Comparison of ENCODE assay signal across 29 cellular contexts in genomic region chr12:12020762-12021161, GRCh38. TPM values are rescaled to one million over a fixed set of nuclear protein-coding genes. Genes with fewer than 3 reads are reported as not detected.
DNase-seq lines count a peak whose midpoint lies in the region; ATAC-seq and TF ChIP-seq lines count a peak whose summit lies in the region.
"Had no signal": no experiment of that assay in that cellular context is flagged by ENCODE, and none has a peak within 500 bp of the region (broad histone marks: within the 10 kb centered on the region; RNA-seq: fewer than 3 reads in every experiment).

No MANE protein-coding gene starts in this region.

- no peak overlapping the region for H3K4me3 Mint-ChIP-seq in activated CD8-positive, alpha-beta T cell treated with anti-CD3 and anti-CD28 coated beads for 36 hours
- H3K4me3 Mint-ChIP-seq in activated CD8-positive, alpha-beta T cell treated with anti-CD3 and anti-CD28 coated beads, Interleukin-2, amount 10 ng/mL, durations not matched to agents 7 days and 5 days = no peak overlapping the region
- H3K4me3 Mint-ChIP-seq in activated naive CD8-positive, alpha-beta T cell treated with anti-CD3 and anti-CD28 coated beads for 36 hours = no peak overlapping the region
- H3K4me3 Mint-ChIP-seq in stimulated activated naive CD8-positive, alpha-beta T cell treated with anti-CD3 and anti-CD28 coated beads, Interleukin-15, amount 100 ng/mL, for 72 hours = no peak overlapping the region
- H3K4me3 Mint-ChIP-seq: CD4-positive, alpha-beta T cell; H9 had no signal

- peaks cover 88% of the 10 kb centered on the region for H3K4me1 ChIP-seq in OCI-LY1 (ENCODE audit: insufficient read depth, low read length, severe bottlenecking)
- H3K4me1 ChIP-seq: A549 had no signal

- peak; percentile 32 for ATAC-seq in activated CD8-positive, alpha-beta T cell treated with anti-CD3 and anti-CD28 coated beads for 36 hours
- ATAC-seq in activated CD8-positive, alpha-beta T cell treated with anti-CD3 and anti-CD28 coated beads, Interleukin-2, amount 10 ng/mL, durations not matched to agents 7 days and 5 days = no peak
- peak; percentile 59 for ATAC-seq in stimulated activated naive CD8-positive, alpha-beta T cell treated with anti-CD3 and anti-CD28 coated beads, Interleukin-15, amount 100 ng/mL, for 72 hours
- ATAC-seq in HG02938 (IDR thresholded peaks at IDR 0.05; ENCODE audit: unreplicated experiment) = no peak
- ATAC-seq: A549, HepG2 had no signal

- no peaks in the 10 kb centered on the region for H3K79me2 ChIP-seq in OCI-LY1 (ENCODE audit: insufficient read depth, low read length)

- no peaks in the 10 kb centered on the region for H4K20me1 ChIP-seq in OCI-LY1 (ENCODE audit: insufficient read depth, low read length)
- H4K20me1 ChIP-seq: BLaER1 treated with 17β-estradiol and CSF1 and Interleukin-3, amounts not matched to agents 10 nM and 100 nM had no signal

- H3K9me2 ChIP-seq in OCI-LY1 (ENCODE audit: low read depth, low read length) = no peaks in the 10 kb centered on the region

- H3K4me2 ChIP-seq in OCI-LY1 (ENCODE audit: low read length) = no peak overlapping the region
- H3K4me2 ChIP-seq: A549; BLaER1 treated with 17β-estradiol and CSF1 and Interleukin-3, amounts not matched to agents 10 nM and 100 nM; PC-9 had no signal

- peak overlapping the region; percentile 68 for H3K27ac ChIP-seq in OCI-LY1 (ENCODE audit: low read depth, low read length, poor library complexity, severe bottlenecking)
- H3K27ac ChIP-seq: A549; BLaER1 treated with 17β-estradiol and CSF1 and Interleukin-3, amounts not matched to agents 10 nM and 100 nM; GM23248; PC-9 had no signal

- peaks cover 1% of the 10 kb centered on the region for H3K9me3 Mint-ChIP-seq in activated CD8-positive, alpha-beta T cell treated with anti-CD3 and anti-CD28 coated beads for 36 hours
- no peaks in the 10 kb centered on the region for H3K9me3 Mint-ChIP-seq in activated CD8-positive, alpha-beta T cell treated with anti-CD3 and anti-CD28 coated beads, Interleukin-2, amount 10 ng/mL, durations not matched to agents 7 days and 5 days (ENCODE audit: insufficient read depth)
- H3K9me3 Mint-ChIP-seq in activated naive CD8-positive, alpha-beta T cell treated with anti-CD3 and anti-CD28 coated beads for 36 hours = peaks cover 4% of the 10 kb centered on the region
- H3K9me3 Mint-ChIP-seq in stimulated activated naive CD8-positive, alpha-beta T cell treated with anti-CD3 and anti-CD28 coated beads, Interleukin-15, amount 100 ng/mL, for 72 hours = peaks cover 2 to 3% of the 10 kb centered on the region in 2 donors
- H3K9me3 Mint-ChIP-seq: CD4-positive, alpha-beta T cell; H9 had no signal

- H3K27me3 ChIP-seq in OCI-LY1 (ENCODE audit: insufficient read depth, low read length) = no peaks in the 10 kb centered on the region
- H3K27me3 ChIP-seq: BLaER1 treated with 17β-estradiol and CSF1 and Interleukin-3, amounts not matched to agents 10 nM and 100 nM had no signal

- CTCF ChIA-PET in activated CD8-positive, alpha-beta T cell treated with anti-CD3 and anti-CD28 coated beads for 36 hours (lab: Charles Lee) = interaction anchor here (1.5 kb wide), 1 partner anchor 11 kb away, joined by 3 read pairs; no protein-coding TSS in a partner anchor
- CTCF ChIA-PET in activated CD8-positive, alpha-beta T cell treated with anti-CD3 and anti-CD28 coated beads, Interleukin-2, amount 10 ng/mL, durations not matched to agents 7 days and 5 days (lab: Charles Lee) = interaction anchor here (1.1 to 3.3 kb wide), 2 partner anchors 9 to 12 kb away, joined by 3 to 15 read pairs; no protein-coding TSS in a partner anchor

- no peak overlapping the region for H2AFZ ChIP-seq in OCI-LY1 (ENCODE audit: low read length)
- H2AFZ ChIP-seq: GM23248, PC-9 had no signal

- POLR2A ChIA-PET in activated CD8-positive, alpha-beta T cell treated with anti-CD3 and anti-CD28 coated beads for 36 hours (lab: Charles Lee) = interaction anchor here (1.0 kb wide), 2 partner anchors 11 to 258 kb away, joined by 3 to 5 read pairs; no protein-coding TSS in a partner anchor
- POLR2A ChIA-PET in activated CD8-positive, alpha-beta T cell treated with anti-CD3 and anti-CD28 coated beads, Interleukin-2, amount 10 ng/mL, durations not matched to agents 7 days and 5 days (lab: Charles Lee) = no interaction called here

- no peaks in the 10 kb centered on the region for H3K27me3 Mint-ChIP-seq in activated CD8-positive, alpha-beta T cell treated with anti-CD3 and anti-CD28 coated beads for 36 hours
- H3K27me3 Mint-ChIP-seq in activated CD8-positive, alpha-beta T cell treated with anti-CD3 and anti-CD28 coated beads, Interleukin-2, amount 10 ng/mL, durations not matched to agents 7 days and 5 days (ENCODE audit: low read depth) = peaks cover 5% of the 10 kb centered on the region
- peaks cover 4% of the 10 kb centered on the region for H3K27me3 Mint-ChIP-seq in activated naive CD8-positive, alpha-beta T cell treated with anti-CD3 and anti-CD28 coated beads for 36 hours
- H3K27me3 Mint-ChIP-seq in stimulated activated naive CD8-positive, alpha-beta T cell treated with anti-CD3 and anti-CD28 coated beads, Interleukin-15, amount 100 ng/mL, for 72 hours = peaks cover 9% of the 10 kb centered on the region
- H3K27me3 Mint-ChIP-seq: CD4-positive, alpha-beta T cell had no signal

- TF ChIP-seq CTCF in activated CD8-positive, alpha-beta T cell treated with anti-CD3 and anti-CD28 coated beads for 36 hours (IDR thresholded peaks at IDR 0.05) = no peak
- TF ChIP-seq CTCF in OCI-LY1 (IDR thresholded peaks at IDR 0.05; ENCODE audit: low read length) = no peak

- intact Hi-C loops in activated CD8-positive, alpha-beta T cell treated with anti-CD3 and anti-CD28 coated beads for 36 hours (cut with micrococcal nuclease) = no loop called here

- no peak overlapping the region for H3K4me3 ChIP-seq in OCI-LY1 (ENCODE audit: low read depth, low read length, poor library complexity, severe bottlenecking)
- H3K4me3 ChIP-seq: A549; BLaER1 treated with 17β-estradiol and CSF1 and Interleukin-3, amounts not matched to agents 10 nM and 100 nM; GM23248; PC-9 had no signal

- no peaks in the 10 kb centered on the region for H3K36me3 ChIP-seq in OCI-LY1 (ENCODE audit: insufficient read depth, low read length)
- H3K36me3 ChIP-seq: BLaER1 treated with 17β-estradiol and CSF1 and Interleukin-3, amounts not matched to agents 10 nM and 100 nM had no signal

- 0 out of 2 replicates have a peak, but pooled peaks cover 10% of the 10 kb centered on the region for H3F3A ChIP-seq in OCI-LY1 (ENCODE audit: insufficient read depth, low read length)

- H3K4me1 Mint-ChIP-seq in activated CD8-positive, alpha-beta T cell treated with anti-CD3 and anti-CD28 coated beads for 36 hours (ENCODE audit: low read depth) = peaks cover 44% of the 10 kb centered on the region
- peaks cover 22% of the 10 kb centered on the region for H3K4me1 Mint-ChIP-seq in activated CD8-positive, alpha-beta T cell treated with anti-CD3 and anti-CD28 coated beads, Interleukin-2, amount 10 ng/mL, durations not matched to agents 7 days and 5 days (ENCODE audit: low read depth)
- H3K4me1 Mint-ChIP-seq in activated naive CD8-positive, alpha-beta T cell treated with anti-CD3 and anti-CD28 coated beads for 36 hours = peaks cover 53% of the 10 kb centered on the region
- H3K4me1 Mint-ChIP-seq in stimulated activated naive CD8-positive, alpha-beta T cell treated with anti-CD3 and anti-CD28 coated beads, Interleukin-15, amount 100 ng/mL, for 72 hours = peaks cover 82% of the 10 kb centered on the region

- H3K27ac Mint-ChIP-seq in activated CD8-positive, alpha-beta T cell treated with anti-CD3 and anti-CD28 coated beads for 36 hours = peak overlapping the region; percentile 53
- no peak overlapping the region for H3K27ac Mint-ChIP-seq in activated CD8-positive, alpha-beta T cell treated with anti-CD3 and anti-CD28 coated beads, Interleukin-2, amount 10 ng/mL, durations not matched to agents 7 days and 5 days
- H3K27ac Mint-ChIP-seq in activated naive CD8-positive, alpha-beta T cell treated with anti-CD3 and anti-CD28 coated beads for 36 hours = peak overlapping the region; percentile 72
- H3K27ac Mint-ChIP-seq in stimulated activated naive CD8-positive, alpha-beta T cell treated with anti-CD3 and anti-CD28 coated beads, Interleukin-15, amount 100 ng/mL, for 72 hours = peak overlapping the region in 1 of 2 donors; percentile 12
- H3K27ac Mint-ChIP-seq: CD4-positive, alpha-beta T cell; H9 had no signal

- H3K9ac ChIP-seq in OCI-LY1 (ENCODE audit: low read length) = no peak overlapping the region; the same call in 1 of the 2 replicates
- H3K9ac ChIP-seq: BLaER1 treated with 17β-estradiol and CSF1 and Interleukin-3, amounts not matched to agents 10 nM and 100 nM; GM23248 had no signal

- peak; percentile 41 for DNase-seq in activated CD8-positive, alpha-beta T cell treated with anti-CD3 and anti-CD28 coated beads for 36 hours
- DNase-seq in activated CD8-positive, alpha-beta T cell treated with anti-CD3 and anti-CD28 coated beads, Interleukin-2, amount 10 ng/mL, durations not matched to agents 7 days and 5 days = no peak
- DNase-seq in activated naive CD8-positive, alpha-beta T cell treated with anti-CD3 and anti-CD28 coated beads for 36 hours = peak; percentile 18
- DNase-seq in stimulated activated naive CD8-positive, alpha-beta T cell treated with anti-CD3 and anti-CD28 coated beads, Interleukin-15, amount 100 ng/mL, for 72 hours = no peak
- no peak for DNase-seq in DMS153 treated with DMSO at 0.1 percent for 48 hours (lab: John Stamatoyannopoulos, UW; ENCODE audit: unreplicated experiment)
- DNase-seq: AML-193; CD4-positive, alpha-beta T cell; DMS53; GM23248; H9; Kasumi-1; NCI-H1092 treated with DMSO at 0.1 percent for 48 hours; NCI-H1436 treated with DMSO at 0.1 percent for 48 hours; NCI-H187 treated with DMSO at 0.1 percent for 48 hours; NCI-H2171 treated with DMSO at 0.1 percent for 48 hours; NCI-H345; NCI-H510A treated with DMSO at 0.1 percent for 48 hours; PC-9; Right ventricle myocardium superior had no signal

- H3K36me3 Mint-ChIP-seq in activated CD8-positive, alpha-beta T cell treated with anti-CD3 and anti-CD28 coated beads for 36 hours (ENCODE audit: low read depth) = no peaks in the 10 kb centered on the region
- H3K36me3 Mint-ChIP-seq in activated CD8-positive, alpha-beta T cell treated with anti-CD3 and anti-CD28 coated beads, Interleukin-2, amount 10 ng/mL, durations not matched to agents 7 days and 5 days (ENCODE audit: low read depth) = no peaks in the 10 kb centered on the region
- peaks cover 2% of the 10 kb centered on the region for H3K36me3 Mint-ChIP-seq in activated naive CD8-positive, alpha-beta T cell treated with anti-CD3 and anti-CD28 coated beads for 36 hours

- H3K9me3 ChIP-seq in OCI-LY1 (ENCODE audit: low read length) = no peaks in the 10 kb centered on the region
- H3K9me3 ChIP-seq: A549 had no signal

RNA-seq across cellular contexts. Expression of gene BCL2L14, which starts 50.0 kb away (rescaled TPM):
- total RNA-seq in activated CD8-positive, alpha-beta T cell treated with anti-CD3 and anti-CD28 coated beads for 36 hours = 1 to 10 TPM; 3.7 to 5.1 TPM
- 1 to 10 TPM; 3.1 to 5.7 TPM for total RNA-seq in activated CD8-positive, alpha-beta T cell treated with anti-CD3 and anti-CD28 coated beads, Interleukin-2, amount 10 ng/mL, durations not matched to agents 7 days and 5 days
- 1 to 10 TPM; 3.1 to 3.8 TPM for total RNA-seq in activated naive CD8-positive, alpha-beta T cell treated with anti-CD3 and anti-CD28 coated beads for 36 hours
- total RNA-seq: Daoy, G401, GM23248, HT1080, Right ventricle myocardium superior, RPMI7951, SK-MEL-5 had no signal

Comparison
In these comparisons a context has a peak if more than half of its experiments do, and no peak if none do; other contexts are left out.
1. ATAC-seq: peak in activated CD8-positive, alpha-beta T cell treated with anti-CD3 and anti-CD28 coated beads for 36 hours (single experiment) and stimulated activated naive CD8-positive, alpha-beta T cell treated with anti-CD3 and anti-CD28 coated beads, Interleukin-15, amount 100 ng/mL, for 72 hours (single experiment); none in activated CD8-positive, alpha-beta T cell treated with anti-CD3 and anti-CD28 coated beads, Interleukin-2, amount 10 ng/mL, durations not matched to agents 7 days and 5 days (single experiment) and HG02938 (single experiment).
2. DNase-seq: peak in activated CD8-positive, alpha-beta T cell treated with anti-CD3 and anti-CD28 coated beads for 36 hours (single experiment) and activated naive CD8-positive, alpha-beta T cell treated with anti-CD3 and anti-CD28 coated beads for 36 hours (single experiment); none in activated CD8-positive, alpha-beta T cell treated with anti-CD3 and anti-CD28 coated beads, Interleukin-2, amount 10 ng/mL, durations not matched to agents 7 days and 5 days (single experiment), stimulated activated naive CD8-positive, alpha-beta T cell treated with anti-CD3 and anti-CD28 coated beads, Interleukin-15, amount 100 ng/mL, for 72 hours (0 of 2) and DMS153 treated with DMSO at 0.1 percent for 48 hours (single experiment).